Comparison of ENCODE assay signal across 4 cellular contexts in genomic region chrX:34863906-34864305, GRCh38.
"Had no signal": no experiment of that assay in that cellular context is flagged by ENCODE, and none has a peak within 500 bp of the region (broad histone marks: within the 10 kb centered on the region; RNA-seq: fewer than 3 reads in every experiment).

No MANE protein-coding gene starts in this region.

- H3K4me3 ChIP-seq: GM23248 had no signal

- H3K27ac ChIP-seq: GM23248 had no signal

- DNase-seq: GM23248, H9, HCEC 1CT, IMR-90 had no signal

- H2AFZ ChIP-seq: GM23248 had no signal

- H3K9ac ChIP-seq: GM23248 had no signal
